1 cellular context compared by ENCODE assay signal in the genomic region with DNA sequence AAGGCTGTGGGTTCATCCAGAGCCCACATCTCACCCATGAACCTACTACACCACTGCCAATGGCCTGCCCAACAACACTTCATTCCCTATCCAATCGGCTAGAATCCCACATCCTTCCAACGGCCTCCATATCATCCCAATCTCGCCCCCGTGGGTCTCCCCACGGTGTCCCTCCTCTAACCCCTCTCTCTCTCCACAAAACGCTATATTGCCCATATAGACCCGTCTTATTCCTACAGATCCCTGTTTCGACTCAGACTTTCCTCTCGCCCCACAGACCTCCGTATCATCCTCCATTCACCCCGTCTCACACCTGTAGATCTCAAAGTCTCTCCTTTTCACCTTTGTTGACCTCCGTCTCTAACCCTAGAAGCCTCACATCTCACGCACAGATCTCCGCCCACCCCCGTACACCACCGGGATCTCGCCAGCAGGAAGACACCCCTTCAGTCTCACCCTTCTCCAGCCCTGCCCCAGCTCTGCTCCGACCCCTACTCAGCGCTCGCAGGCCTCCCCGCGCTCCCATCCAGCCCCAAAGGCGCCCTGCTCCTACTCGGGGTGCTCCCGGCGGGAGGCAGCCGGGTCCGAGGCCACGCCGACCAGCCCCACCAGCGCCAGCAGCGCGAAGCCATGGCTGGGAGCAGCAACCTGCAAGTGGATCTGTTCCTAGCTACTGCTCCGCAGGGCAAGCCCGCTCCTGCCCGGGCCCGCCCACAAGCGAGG.
TF ChIP-seq lines count a peak whose summit lies in the region.

A gene with protein sequence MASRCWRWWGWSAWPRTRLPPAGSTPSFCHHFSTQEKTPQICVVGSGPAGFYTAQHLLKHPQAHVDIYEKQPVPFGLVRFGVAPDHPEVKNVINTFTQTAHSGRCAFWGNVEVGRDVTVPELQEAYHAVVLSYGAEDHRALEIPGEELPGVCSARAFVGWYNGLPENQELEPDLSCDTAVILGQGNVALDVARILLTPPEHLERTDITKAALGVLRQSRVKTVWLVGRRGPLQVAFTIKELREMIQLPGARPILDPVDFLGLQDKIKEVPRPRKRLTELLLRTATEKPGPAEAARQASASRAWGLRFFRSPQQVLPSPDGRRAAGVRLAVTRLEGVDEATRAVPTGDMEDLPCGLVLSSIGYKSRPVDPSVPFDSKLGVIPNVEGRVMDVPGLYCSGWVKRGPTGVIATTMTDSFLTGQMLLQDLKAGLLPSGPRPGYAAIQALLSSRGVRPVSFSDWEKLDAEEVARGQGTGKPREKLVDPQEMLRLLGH (minus strand): TSS at position 682 of the 723 bp plus-strand sequence. CDS start 50 bp downstream, at position 632.

TF ChIP-seq in HepG2, 621 proteins besides CTCF, POLR2A, EP300 and RAD21 (continued from another document and continues in another):
- TF ChIP-seq ZHX1 (CRISPR knock-in tag; IDR thresholded peaks at IDR 0.05; ENCODE audit: low read depth) (no peak), SRSF4 (IDR thresholded peaks at IDR 0.05; ENCODE audit: low read depth, low read length, poor library complexity, severe bottlenecking) (no peak), KAT8 (CRISPR knock-in tag; IDR thresholded peaks at IDR 0.05) (no peak), NRL (CRISPR knock-in tag; IDR thresholded peaks at IDR 0.05; ENCODE audit: borderline replicate concordance) (peak; percentile 92), ZNF772 (CRISPR knock-in tag; IDR thresholded peaks at IDR 0.05) (peak; percentile 86), ZNF256 (CRISPR knock-in tag; conservative IDR thresholded peaks at IDR 0.05) (peak; percentile 85; the same call in 1 of the 2 replicates), NR2C2 (CRISPR knock-in tag; IDR thresholded peaks at IDR 0.05; ENCODE audit: borderline replicate concordance) (no peak; the same call in 1 of the 2 replicates), SP4 (CRISPR knock-in tag; IDR thresholded peaks at IDR 0.05) (peak; percentile 88), ZBTB43 (CRISPR knock-in tag; conservative IDR thresholded peaks at IDR 0.05) (peak; percentile 76; the same call in 1 of the 2 replicates), ZNF333 (CRISPR knock-in tag; IDR thresholded peaks at IDR 0.05; ENCODE audit: borderline replicate concordance) (no peak; the same call in 1 of the 2 replicates), RERE (CRISPR knock-in tag; IDR thresholded peaks at IDR 0.05; ENCODE audit: low read depth) (no peak; the same call in 1 of the 2 replicates), PRPF4 (IDR thresholded peaks at IDR 0.05; ENCODE audit: low read depth, low read length, poor library complexity, severe bottlenecking) (no peak), RELA (CRISPR knock-in tag; IDR thresholded peaks at IDR 0.05) (peak; percentile 89), MBNL3 (CRISPR knock-in tag; conservative IDR thresholded peaks at IDR 0.05) (no peak), MLX (CRISPR knock-in tag; IDR thresholded peaks at IDR 0.05) (no peak), MATR3 (CRISPR knock-in tag; IDR thresholded peaks at IDR 0.05) (peak; percentile 81; the same call in 1 of the 2 replicates), KLF12 (CRISPR knock-in tag; IDR thresholded peaks at IDR 0.05; ENCODE audit: borderline replicate concordance) (no peak; the same call in 1 of the 2 replicates), ADNP (CRISPR knock-in tag; IDR thresholded peaks at IDR 0.05) (0 out of 2 replicates have a peak, but pooled peaks have one; percentile 32)
- TF ChIP-seq, protein P1, sequence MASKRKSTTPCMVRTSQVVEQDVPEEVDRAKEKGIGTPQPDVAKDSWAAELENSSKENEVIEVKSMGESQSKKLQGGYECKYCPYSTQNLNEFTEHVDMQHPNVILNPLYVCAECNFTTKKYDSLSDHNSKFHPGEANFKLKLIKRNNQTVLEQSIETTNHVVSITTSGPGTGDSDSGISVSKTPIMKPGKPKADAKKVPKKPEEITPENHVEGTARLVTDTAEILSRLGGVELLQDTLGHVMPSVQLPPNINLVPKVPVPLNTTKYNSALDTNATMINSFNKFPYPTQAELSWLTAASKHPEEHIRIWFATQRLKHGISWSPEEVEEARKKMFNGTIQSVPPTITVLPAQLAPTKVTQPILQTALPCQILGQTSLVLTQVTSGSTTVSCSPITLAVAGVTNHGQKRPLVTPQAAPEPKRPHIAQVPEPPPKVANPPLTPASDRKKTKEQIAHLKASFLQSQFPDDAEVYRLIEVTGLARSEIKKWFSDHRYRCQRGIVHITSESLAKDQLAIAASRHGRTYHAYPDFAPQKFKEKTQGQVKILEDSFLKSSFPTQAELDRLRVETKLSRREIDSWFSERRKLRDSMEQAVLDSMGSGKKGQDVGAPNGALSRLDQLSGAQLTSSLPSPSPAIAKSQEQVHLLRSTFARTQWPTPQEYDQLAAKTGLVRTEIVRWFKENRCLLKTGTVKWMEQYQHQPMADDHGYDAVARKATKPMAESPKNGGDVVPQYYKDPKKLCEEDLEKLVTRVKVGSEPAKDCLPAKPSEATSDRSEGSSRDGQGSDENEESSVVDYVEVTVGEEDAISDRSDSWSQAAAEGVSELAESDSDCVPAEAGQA (IDR thresholded peaks at IDR 0.05; ENCODE audit: low read depth) = no peak
- TF ChIP-seq, protein P1 (CRISPR knock-in tag; IDR thresholded peaks at IDR 0.05; ENCODE audit: borderline replicate concordance) = 0 out of 2 replicates have a peak, but pooled peaks have one; percentile 31
